ENCODE assay signal across 17 cellular contexts in genomic region chr2:9114457-9114856, GRCh38.
DNase-seq lines count a peak whose midpoint lies in the region; ATAC-seq and TF ChIP-seq lines count a peak whose summit lies in the region.
"Had no signal": no experiment of that assay in that cellular context is flagged by ENCODE, and none has a peak within 500 bp of the region (broad histone marks: within the 10 kb centered on the region; RNA-seq: fewer than 3 reads in every experiment).

No MANE protein-coding gene starts in this region.

- WGBS in aorta, 2 donors, result 59 to 73% methylated on average over 3 of the region's 3 CpGs

- H3K27ac ChIP-seq in C4-2B (no peak overlapping the region), aorta (ENCODE audit: low read depth in 1 of 2, low read length in 2 of 2) (no peak overlapping the region)
- H3K27ac ChIP-seq: gastrocnemius medialis, ovary, suprapubic skin had no signal

- intact Hi-C loops in aorta (cut with DNase I), result no loop called here

- peaks cover 2% of the 10 kb centered on the region for H3K27me3 Mint-ChIP-seq in T-helper 2 cell treated with Interferon-gamma antibody and Interleukin-4, amounts not matched to agents 5 μg/mL and 100 μg/mL, for 36 hours (ENCODE audit: low read depth)

- H3K9me3 Mint-ChIP-seq in T-helper 2 cell treated with Interferon-gamma antibody and Interleukin-4, amounts not matched to agents 5 μg/mL and 100 μg/mL, for 36 hours, result no peaks in the 10 kb centered on the region
- H3K9me3 Mint-ChIP-seq: activated CD4-positive, alpha-beta T cell treated with anti-CD3 and anti-CD28 coated beads, Interleukin-2, amount 10 ng/mL, durations not matched to agents 24 days and 14 days; central memory CD8-positive, alpha-beta T cell; effector memory CD8-positive, alpha-beta T cell had no signal

- no peaks in the 10 kb centered on the region for H3K27me3 ChIP-seq in aorta (ENCODE audit: control insufficient read depth in 1 of 2, insufficient read depth in 2 of 2, low read length in 1 of 2)
- H3K27me3 ChIP-seq: gastrocnemius medialis, ovary, suprapubic skin had no signal

- H3K36me3 ChIP-seq in aorta (ENCODE audit: control insufficient read depth in 1 of 2, insufficient read depth in 2 of 2, low read length in 1 of 2), result no peaks in the 10 kb centered on the region
- H3K36me3 ChIP-seq: gastrocnemius medialis, ovary, suprapubic skin had no signal

- peak; percentile 48 for DNase-seq in RKO (ENCODE audit: low spot score)
- peak; percentile 23 to 32 for DNase-seq in erythroblast (lab: John Stamatoyannopoulos, UW)
- DNase-seq in DMS 273 (lab: John Stamatoyannopoulos, UW; ENCODE audit: unreplicated experiment), result no peak
- no peak for DNase-seq in T-helper 2 cell treated with Interferon-gamma antibody and Interleukin-4, amounts not matched to agents 5 μg/mL and 100 μg/mL, for 36 hours (ENCODE audit: low spot score)
- no peak for DNase-seq in aorta
- DNase-seq: activated CD4-positive, alpha-beta T cell treated with anti-CD3 and anti-CD28 coated beads, Interleukin-2, amount 10 ng/mL, durations not matched to agents 24 days and 14 days; activated T-cell treated with anti-CD3 and anti-CD28 coated beads, Interleukin-2, amount 50 U/mL, for 1 hour; effector memory CD8-positive, alpha-beta T cell; gastrocnemius medialis; left ventricle myocardium superior; NCI-H1436; ovary; T1000 had no signal

- TF ChIP-seq CTCF in C4-2B (conservative IDR thresholded peaks at IDR 0.05) (peak; percentile 35), GM12873 (IDR thresholded peaks at IDR 0.05; ENCODE audit: insufficient read depth, low read depth, low read length, missing control alignments) (peak; percentile 22)

- no peaks in the 10 kb centered on the region for H3K36me3 Mint-ChIP-seq in T-helper 2 cell treated with Interferon-gamma antibody and Interleukin-4, amounts not matched to agents 5 μg/mL and 100 μg/mL, for 36 hours (ENCODE audit: low read depth)

- no peaks in the 10 kb centered on the region for H3K4me1 Mint-ChIP-seq in T-helper 2 cell treated with Interferon-gamma antibody and Interleukin-4, amounts not matched to agents 5 μg/mL and 100 μg/mL, for 36 hours (ENCODE audit: low read depth)
- H3K4me1 Mint-ChIP-seq: activated CD4-positive, alpha-beta T cell treated with anti-CD3 and anti-CD28 coated beads, Interleukin-2, amount 10 ng/mL, durations not matched to agents 24 days and 14 days; central memory CD8-positive, alpha-beta T cell had no signal

- no peaks in the 10 kb centered on the region for H3K9me3 ChIP-seq in aorta (ENCODE audit: control insufficient read depth, low read length)
- H3K9me3 ChIP-seq: gastrocnemius medialis, ovary, suprapubic skin had no signal

- H3K4me3 ChIP-seq in aorta (ENCODE audit: low read length in 2 of 2), result no peak overlapping the region
- H3K4me3 ChIP-seq: gastrocnemius medialis, ovary, suprapubic skin had no signal

- no peak overlapping the region for H3K4me3 Mint-ChIP-seq in T-helper 2 cell treated with Interferon-gamma antibody and Interleukin-4, amounts not matched to agents 5 μg/mL and 100 μg/mL, for 36 hours
- H3K4me3 Mint-ChIP-seq: activated CD4-positive, alpha-beta T cell treated with anti-CD3 and anti-CD28 coated beads, Interleukin-2, amount 10 ng/mL, durations not matched to agents 24 days and 14 days; central memory CD8-positive, alpha-beta T cell; effector memory CD8-positive, alpha-beta T cell had no signal

- H3K4me1 ChIP-seq in aorta (ENCODE audit: control insufficient read depth in 1 of 2, insufficient read depth in 2 of 2, low read length in 2 of 2), result no peaks in the 10 kb centered on the region
- H3K4me1 ChIP-seq: gastrocnemius medialis had no signal

- TF ChIP-seq POLR2A in erythroblast (IDR thresholded peaks at IDR 0.05; ENCODE audit: low read length), result no peak

- no peak for ATAC-seq in aorta (ENCODE audit: low FRiP score)
- ATAC-seq: effector memory CD8-positive, alpha-beta T cell; gastrocnemius medialis; left ventricle myocardium superior had no signal

- no peak overlapping the region for H3K27ac Mint-ChIP-seq in T-helper 2 cell treated with Interferon-gamma antibody and Interleukin-4, amounts not matched to agents 5 μg/mL and 100 μg/mL, for 36 hours
- H3K27ac Mint-ChIP-seq: activated CD4-positive, alpha-beta T cell treated with anti-CD3 and anti-CD28 coated beads, Interleukin-2, amount 10 ng/mL, durations not matched to agents 24 days and 14 days; effector memory CD8-positive, alpha-beta T cell had no signal

Comparison
In these comparisons a context has a peak if more than half of its experiments do, and no peak if none do; other contexts are left out.
1. DNase-seq: peak in RKO (single experiment) and erythroblast (2 of 2); none in DMS 273 (single experiment), T-helper 2 cell treated with Interferon-gamma antibody and Interleukin-4, amounts not matched to agents 5 μg/mL and 100 μg/mL, for 36 hours (single experiment) and aorta (0 of 2).